25 cellular contexts compared by ENCODE assay signal in genomic region chr14:66745078-66745477, GRCh38.
"Had no signal": no experiment of that assay in that cellular context is flagged by ENCODE, and none has a peak within 500 bp of the region (broad histone marks: within the 10 kb centered on the region; RNA-seq: fewer than 3 reads in every experiment).

No MANE protein-coding gene starts in this region.

- H3K27ac ChIP-seq: dorsolateral prefrontal cortex, gastroesophageal sphincter, heart left ventricle, hepatocyte, ovary, right lobe of liver, stomach, thyroid gland, vagina had no signal

- H3K27ac Mint-ChIP-seq: mesothelial cell of epicardium; naive thymus-derived CD8-positive, alpha-beta T cell; nephron progenitor cell; stimulated activated effector memory CD8-positive, alpha-beta T cell treated with anti-CD3 and anti-CD28 coated beads, Interleukin-12 subunit alpha, Interleukin-12 subunit beta, amount 100 ng/mL, for 72 hours had no signal

- H3K4me1 Mint-ChIP-seq: naive thymus-derived CD8-positive, alpha-beta T cell; nephron progenitor cell; stimulated activated effector memory CD8-positive, alpha-beta T cell treated with anti-CD3 and anti-CD28 coated beads, Interleukin-12 subunit alpha, Interleukin-12 subunit beta, amount 100 ng/mL, for 72 hours had no signal

- DNase-seq: dorsolateral prefrontal cortex; effector CD4-positive, alpha-beta T cell; foreskin fibroblast; heart left ventricle; kidney; mesenchymal stem cell; mucosa of descending colon; naive thymus-derived CD8-positive, alpha-beta T cell; nephron progenitor cell; nucleus accumbens; ovary; right lobe of liver; stimulated activated CD4-positive, alpha-beta T cell treated with anti-CD3 and anti-CD28 coated beads, Interleukin-2, amount 100 ng/mL, for 24 hours; stimulated activated CD4-positive, alpha-beta T cell treated with anti-CD3 and anti-CD28 coated beads, Interleukin-4, amount 100 ng/mL, for 24 hours; stimulated activated naive CD4-positive, alpha-beta T cell treated with Interleukin-2 at 50 U/mL for 16 hours; stomach; thyroid gland; trophoblast cell had no signal

- H3K27me3 ChIP-seq: dorsolateral prefrontal cortex, gastroesophageal sphincter, heart left ventricle, hepatocyte, ovary, right lobe of liver, stomach, thyroid gland, vagina had no signal

- H3K79me2 ChIP-seq: hepatocyte had no signal

- ATAC-seq: esophagus mucosa; gastroesophageal sphincter; left lobe of liver; mucosa of descending colon; naive thymus-derived CD8-positive, alpha-beta T cell; right lobe of liver; stimulated activated effector memory CD8-positive, alpha-beta T cell treated with anti-CD3 and anti-CD28 coated beads, Interleukin-12 subunit alpha, Interleukin-12 subunit beta, amount 100 ng/mL, for 72 hours had no signal

- H3K4me2 ChIP-seq: hepatocyte had no signal

- H3K9me3 ChIP-seq: gastroesophageal sphincter, mucosa of descending colon, ovary, right lobe of liver, thyroid gland, vagina had no signal

- H3K27me3 Mint-ChIP-seq: naive thymus-derived CD8-positive, alpha-beta T cell had no signal

- H3K36me3 Mint-ChIP-seq: stimulated activated effector memory CD8-positive, alpha-beta T cell treated with anti-CD3 and anti-CD28 coated beads, Interleukin-12 subunit alpha, Interleukin-12 subunit beta, amount 100 ng/mL, for 72 hours had no signal

- H3K4me3 ChIP-seq: dorsolateral prefrontal cortex, gastroesophageal sphincter, heart left ventricle, hepatocyte, mucosa of descending colon, ovary, right lobe of liver, stomach, thyroid gland, vagina had no signal

- H2AFZ ChIP-seq: hepatocyte had no signal

- H3K4me3 Mint-ChIP-seq: mesothelial cell of epicardium; naive thymus-derived CD8-positive, alpha-beta T cell; nephron progenitor cell; stimulated activated effector memory CD8-positive, alpha-beta T cell treated with anti-CD3 and anti-CD28 coated beads, Interleukin-12 subunit alpha, Interleukin-12 subunit beta, amount 100 ng/mL, for 72 hours had no signal

- H3K4me1 ChIP-seq: thyroid gland, vagina had no signal

- H3K36me3 ChIP-seq: gastroesophageal sphincter, heart left ventricle, ovary, right lobe of liver, stomach, thyroid gland, vagina had no signal
